Comparison of ENCODE assay signal across 8 cellular contexts in genomic region chr1:99849413-99849743, GRCh38. TPM values are rescaled to one million over a fixed set of nuclear protein-coding genes. Genes with fewer than 3 reads are reported as not detected.
DNase-seq lines count a peak whose midpoint lies in the region; ATAC-seq and TF ChIP-seq lines count a peak whose summit lies in the region.

No MANE protein-coding gene starts in this region.

- H3K27ac Mint-ChIP-seq in IgD-negative memory B cell, result peak overlapping the region; percentile 76 to 93 (median 85)
- peak overlapping the region; percentile 94 for H3K27ac Mint-ChIP-seq in stimulated activated effector memory CD8-positive, alpha-beta T cell treated with anti-CD3 and anti-CD28 coated beads, Interleukin-12 subunit alpha, Interleukin-12 subunit beta, amount 100 ng/mL, for 72 hours

- peaks cover 19 to 32% (median 24%) of the 10 kb centered on the region in 3 donors for H3K4me1 Mint-ChIP-seq in IgD-negative memory B cell
- H3K4me1 Mint-ChIP-seq in stimulated activated effector memory CD8-positive, alpha-beta T cell treated with anti-CD3 and anti-CD28 coated beads, Interleukin-12 subunit alpha, Interleukin-12 subunit beta, amount 100 ng/mL, for 72 hours, result peaks cover 19% of the 10 kb centered on the region

- peaks cover 26% of the 10 kb centered on the region for H3K4me1 ChIP-seq in adipocyte (ENCODE audit: control insufficient read depth, insufficient read depth, low read length)

- H3K27me3 ChIP-seq in adipocyte (replicated peaks; ENCODE audit: control insufficient read depth, insufficient read depth, low read length), result no peaks in the 10 kb centered on the region

- peaks cover 3% of the 10 kb centered on the region for H3K36me3 Mint-ChIP-seq in IgD-negative memory B cell
- H3K36me3 Mint-ChIP-seq in stimulated activated effector memory CD8-positive, alpha-beta T cell treated with anti-CD3 and anti-CD28 coated beads, Interleukin-12 subunit alpha, Interleukin-12 subunit beta, amount 100 ng/mL, for 72 hours, result peaks cover 20% of the 10 kb centered on the region

- ATAC-seq in GM18909 (IDR thresholded peaks at IDR 0.05; ENCODE audit: poor library complexity, unreplicated experiment), result peak; percentile 9
- no peak for ATAC-seq in stimulated activated effector memory CD8-positive, alpha-beta T cell treated with anti-CD3 and anti-CD28 coated beads, Interleukin-12 subunit alpha, Interleukin-12 subunit beta, amount 100 ng/mL, for 72 hours

- H3K27ac ChIP-seq in 22Rv1, result peak overlapping the region; percentile 74

- no peaks in the 10 kb centered on the region for H3K27me3 Mint-ChIP-seq in IgD-negative memory B cell

- H3K4me3 Mint-ChIP-seq in IgD-negative memory B cell, result peak overlapping the region; percentile 93 to 98 (median 97)
- peak overlapping the region; percentile 91 for H3K4me3 Mint-ChIP-seq in stimulated activated effector memory CD8-positive, alpha-beta T cell treated with anti-CD3 and anti-CD28 coated beads, Interleukin-12 subunit alpha, Interleukin-12 subunit beta, amount 100 ng/mL, for 72 hours

- H3K9me3 Mint-ChIP-seq in IgD-negative memory B cell, result no peaks in the 10 kb centered on the region
- H3K9me3 Mint-ChIP-seq in stimulated activated effector memory CD8-positive, alpha-beta T cell treated with anti-CD3 and anti-CD28 coated beads, Interleukin-12 subunit alpha, Interleukin-12 subunit beta, amount 100 ng/mL, for 72 hours, result no peaks in the 10 kb centered on the region

- H3K4me3 ChIP-seq in adipocyte (ENCODE audit: low read length) (peak overlapping the region; percentile 90), iPS-18c (ENCODE audit: insufficient read depth, low read depth, low read length) (peak overlapping the region; percentile 58)

- H3K36me3 ChIP-seq in adipocyte (ENCODE audit: control insufficient read depth, insufficient read depth, low read length, severe bottlenecking), result no peaks in the 10 kb centered on the region

- no peak for TF ChIP-seq CTCF in 22Rv1 (IDR thresholded peaks at IDR 0.05)

- DNase-seq in adipocyte (ENCODE audit: low read depth) (peak; percentile 11), NCI-H1092 (lab: John Stamatoyannopoulos, UW) (no peak), ureter (ENCODE audit: low spot score) (no peak)
- peak in 1 of 2 donors; percentile 58 for DNase-seq in stimulated activated effector memory CD8-positive, alpha-beta T cell treated with anti-CD3 and anti-CD28 coated beads, Interleukin-12 subunit alpha, Interleukin-12 subunit beta, amount 100 ng/mL, for 72 hours (ENCODE audit: low spot score in 2 of 2)

- H3K9me3 ChIP-seq in adipocyte (ENCODE audit: control insufficient read depth, low read length), result no peaks in the 10 kb centered on the region
- H3K9me3 ChIP-seq in iPS-18c (ENCODE audit: control insufficient read depth, insufficient read depth, low read length), result no peaks in the 10 kb centered on the region

- peak overlapping the region; percentile 89 for H3K9ac ChIP-seq in adipocyte (ENCODE audit: low read length)

RNA-seq across cellular contexts. Expression of gene AGL, which starts 0.8 kb away (rescaled TPM):
- 8.1 TPM for polyA plus RNA-seq in IgD-negative memory B cell
- 26.4 TPM for total RNA-seq in ureter
